ENCODE assay signal across 8 cellular contexts in genomic region chr1:9651565-9652378, GRCh38. TPM values are rescaled to one million over a fixed set of nuclear protein-coding genes. Genes with fewer than 3 reads are reported as not detected.
DNase-seq lines count a peak whose midpoint lies in the region; ATAC-seq, FAIRE-seq and TF ChIP-seq lines count a peak whose summit lies in the region.

PIK3CD (plus strand) TSS chr1:9651731; CDS start chr1:9710456, 58,725 bp downstream.

- H3K27me3 ChIP-seq in H1 (replicated peaks in 1 of 4; ENCODE audit: control insufficient read depth in 3 of 4, extremely low read depth in 1 of 4, insufficient read depth in 3 of 4, low read length in 3 of 4) (peaks cover 5 to 33% (median 29%) of the 10 kb centered on the region in 4 experiments), upper lobe of left lung (peaks cover 0 to 10% (median 8%) of the 10 kb centered on the region in 4 donors)

- no peak within 1 kb of the TSS for H4K5ac ChIP-seq in H1 (ENCODE audit: insufficient read length, low read depth, low read length)

- intact Hi-C loops in activated CD4-positive, alpha-beta memory T cell treated with anti-CD3 and anti-CD28 coated beads for 36 hours (cut with micrococcal nuclease): no loop called here

- H3K4me3 ChIP-seq in H1 (ENCODE audit: extremely low read depth in 1 of 4, insufficient read depth in 2 of 4, low read depth in 3 of 4, low read length in 4 of 4) (peak within 1 kb of the TSS; percentile 52 to 71 (median 58)), upper lobe of left lung (peak within 1 kb of the TSS; percentile 35 to 72 (median 62))

- no peak within 1 kb of the TSS for H3K23ac ChIP-seq in H1 (ENCODE audit: insufficient read length)

- peak within 1 kb of the TSS; percentile 97 for H3K4me3 Mint-ChIP-seq in activated CD4-positive, alpha-beta memory T cell treated with anti-CD3 and anti-CD28 coated beads for 36 hours

- peak within 1 kb of the TSS; percentile 65 to 90 for H3K4me2 ChIP-seq in H1 (ENCODE audit: insufficient read depth in 1 of 2, low read depth in 2 of 2, low read length in 2 of 2)

- peaks cover 39% of the 10 kb centered on the region for H3K4me1 Mint-ChIP-seq in activated CD4-positive, alpha-beta memory T cell treated with anti-CD3 and anti-CD28 coated beads for 36 hours (ENCODE audit: low read depth)

- no peaks in the 10 kb centered on the region for H3K79me2 ChIP-seq in H1 (ENCODE audit: control insufficient read depth in 1 of 2, insufficient read depth in 2 of 2, low read length in 2 of 2)

- H3K4ac ChIP-seq in H1 (replicated peaks; ENCODE audit: insufficient read length, low read depth, low read length): no peak within 1 kb of the TSS

- peak within 1 kb of the TSS in 1 of 4 experiments; percentile 46; a peak in 2 of 7 replicates for H3K9ac ChIP-seq in H1 (replicated peaks in 1 of 4; ENCODE audit: extremely low read depth in 1 of 4, low read depth in 3 of 4, low read length in 3 of 4)

- no peak within 1 kb of the TSS for H3K27ac ChIP-seq in H1 (ENCODE audit: low read depth, low read length)
- H3K27ac ChIP-seq in upper lobe of left lung: peak within 1 kb of the TSS; percentile 82 to 90 (median 90)

- H2BK120ac ChIP-seq in H1 (replicated peaks; ENCODE audit: low read depth, low read length): no peak within 1 kb of the TSS

- no peak for FAIRE-seq in H1 (lab: Jason Lieb, UNC)

- H2AK5ac ChIP-seq in H1 (ENCODE audit: low read depth, low read length): no peak within 1 kb of the TSS

- no peak within 1 kb of the TSS for H2BK12ac ChIP-seq in H1 (ENCODE audit: low read depth, low read length)

- H3K18ac ChIP-seq in H1 (ENCODE audit: extremely low read depth, low read length): peak within 1 kb of the TSS; percentile 9; the same call in 1 of the 2 replicates

- H3K4me1 ChIP-seq in H1 (replicated peaks in 1 of 4; ENCODE audit: control insufficient read depth in 3 of 4, insufficient read depth in 4 of 4, low read length in 3 of 4) (peaks cover 0 to 3% (median 0%) of the 10 kb centered on the region in 4 experiments; a peak in 3 of 7 replicates), upper lobe of left lung (peaks cover 14 to 37% (median 20%) of the 10 kb centered on the region in 4 donors)

- no peak within 1 kb of the TSS for H2BK20ac ChIP-seq in H1 (ENCODE audit: low read length)

- H3K36me3 ChIP-seq in H1 (ENCODE audit: control insufficient read depth in 2 of 4, insufficient read depth in 4 of 4, low read length in 3 of 4) (no peaks in the 10 kb centered on the region), upper lobe of left lung (no peaks in the 10 kb centered on the region)

- no peak for TF ChIP-seq RAD21 in H1 (IDR thresholded peaks at IDR 0.05 in 1 of 2, conservative IDR thresholded peaks at IDR 0.05 in 1 of 2; ENCODE audit: low read depth in 2 of 2, low read length in 2 of 2)

- no peaks in the 10 kb centered on the region for H3K79me1 ChIP-seq in H1 (ENCODE audit: low read depth, low read length)

- H3K14ac ChIP-seq in H1 (ENCODE audit: insufficient read length): no peak within 1 kb of the TSS

- ATAC-seq in upper lobe of left lung (ENCODE audit: low FRiP score in 2 of 2) (peak in 1 of 2 donors; percentile 84), HG02571 (IDR thresholded peaks at IDR 0.05; ENCODE audit: unreplicated experiment) (no peak)

- peaks cover 18% of the 10 kb centered on the region for H3K36me3 Mint-ChIP-seq in activated CD4-positive, alpha-beta memory T cell treated with anti-CD3 and anti-CD28 coated beads for 36 hours

- H3K56ac ChIP-seq in H1 (replicated peaks; ENCODE audit: insufficient read length, low read depth, low read length): no peak within 1 kb of the TSS

- no peak within 1 kb of the TSS for H4K91ac ChIP-seq in H1 (replicated peaks; ENCODE audit: insufficient read length, low read length)

- no peak within 1 kb of the TSS for H2AFZ ChIP-seq in H1 (ENCODE audit: low read length)

- CTCF ChIA-PET in activated CD4-positive, alpha-beta memory T cell treated with anti-CD3 and anti-CD28 coated beads for 36 hours (lab: Charles Lee): interaction anchor here (1.2 to 9.0 kb wide), 8 partner anchors 19 to 73 kb away, joined by 3 to 113 read pairs (median 4); no protein-coding TSS in a partner anchor
- CTCF ChIA-PET in H1 (lab: Charles Lee; ENCODE audit: partially characterized antibody): interaction anchor here (0.7 to 2.6 kb wide), 7 partner anchors 24 to 70 kb away, joined by 3 to 15 read pairs (median 4); no protein-coding TSS in a partner anchor

- no peaks in the 10 kb centered on the region for H4K20me1 ChIP-seq in H1 (replicated peaks in 1 of 2; ENCODE audit: control insufficient read depth in 1 of 2, insufficient read depth in 2 of 2, low read length in 2 of 2)

- DNase-seq in NCI-H82 (lab: John Stamatoyannopoulos, UW): peak; percentile 33
- DNase-seq in NCI-H82 treated with DMSO at 0.1 percent for 48 hours (lab: John Stamatoyannopoulos, UW; ENCODE audit: unreplicated experiment): no peak
- DNase-seq in NCI-H1105 (lab: John Stamatoyannopoulos, UW): peak; percentile 46
- DNase-seq in activated CD4-positive, alpha-beta memory T cell treated with anti-CD3 and anti-CD28 coated beads for 36 hours: peak; percentile 61
- peak in 1 of 2 experiments; percentile 76 for DNase-seq in H1 (ENCODE audit: low read depth in 1 of 2, low spot score in 2 of 2)
- DNase-seq in mucosa of gallbladder (ENCODE audit: low spot score): no peak
- DNase-seq in upper lobe of left lung: peak in 1 of 2 donors; percentile 90

- TF ChIP-seq CTCF in H1 (IDR thresholded peaks at IDR 0.05; ENCODE audit: control extremely low read depth in 1 of 3, insufficient read depth in 1 of 3, low read depth in 1 of 3, low read length in 3 of 3) (no peak), upper lobe of left lung (IDR thresholded peaks at IDR 0.05) (peak in 2 of 6 experiments; percentile 9 to 16)

- 0% methylated on average over 44 of the region's 94 CpGs; no CpG with 5 or more reads in 1 of the 2 experiments for WGBS in H1 (ENCODE audit: extremely low coverage in 1 of 2, insufficient coverage in 1 of 2, insufficient read length in 1 of 2, insufficient replicate concordance in 2 of 2, low coverage in 1 of 2, low lambda C conversion rate in 2 of 2, missing lambda C conversion rate in 1 of 2), 2 experiments
- 1% methylated on average over 8 to 23 of the region's 94 CpGs for WGBS in upper lobe of left lung, 2 donors

- peak within 1 kb of the TSS; percentile 100 for H3K27ac Mint-ChIP-seq in activated CD4-positive, alpha-beta memory T cell treated with anti-CD3 and anti-CD28 coated beads for 36 hours

- H3K9me3 Mint-ChIP-seq in activated CD4-positive, alpha-beta memory T cell treated with anti-CD3 and anti-CD28 coated beads for 36 hours: no peaks in the 10 kb centered on the region

- no peak within 1 kb of the TSS for H2BK5ac ChIP-seq in H1 (ENCODE audit: low read depth, low read length)

- no peaks in the 10 kb centered on the region for H3K9me3 ChIP-seq in H1 (ENCODE audit: insufficient read depth in 2 of 2, low read depth in 1 of 2, low read length in 1 of 2)
- H3K9me3 ChIP-seq in upper lobe of left lung: no peaks in the 10 kb centered on the region

- no peaks in the 10 kb centered on the region for H3K27me3 Mint-ChIP-seq in activated CD4-positive, alpha-beta memory T cell treated with anti-CD3 and anti-CD28 coated beads for 36 hours

- peaks cover 8% of the 10 kb centered on the region for H3K23me2 ChIP-seq in H1 (ENCODE audit: low read depth, low read length)

- H2BK15ac ChIP-seq in H1 (ENCODE audit: low read length): 0 out of 2 replicates have a peak within 1 kb of the TSS, but pooled peaks have one; percentile 40

- peak within 1 kb of the TSS; percentile 63; the same call in 1 of the 2 replicates for H4K8ac ChIP-seq in H1 (ENCODE audit: extremely low read depth, insufficient read depth, low read length)

- POLR2A ChIA-PET in activated CD4-positive, alpha-beta memory T cell treated with anti-CD3 and anti-CD28 coated beads for 36 hours (lab: Charles Lee): interaction anchor here (0.6 to 7.1 kb wide), 5 partner anchors 15 to 136 kb away, joined by 3 to 114 read pairs (median 4); no protein-coding TSS in a partner anchor
- POLR2A ChIA-PET in H1 (lab: Charles Lee; ENCODE audit: partially characterized antibody): interaction anchor here (0.9 to 2.3 kb wide), 4 partner anchors 20 to 64 kb away, joined by 3 to 9 read pairs (median 4); no protein-coding TSS in a partner anchor

- no peak for TF ChIP-seq POLR2A in H1 (IDR thresholded peaks at IDR 0.05; ENCODE audit: control extremely low read depth in 1 of 2, low read depth in 2 of 2, low read length in 2 of 2)
- peak in 1 of 4 donors; percentile 73 for TF ChIP-seq POLR2A in upper lobe of left lung (IDR thresholded peaks at IDR 0.05)

- TF ChIP-seq EP300 in H1 (IDR thresholded peaks at IDR 0.05; ENCODE audit: borderline replicate concordance in 1 of 2, low read depth in 2 of 2, low read length in 2 of 2) (no peak), upper lobe of left lung (IDR thresholded peaks at IDR 0.05) (no peak)

TF ChIP-seq in H1, 55 proteins besides CTCF, POLR2A, EP300 and RAD21 (continues in another document):
- no peak for TF ChIP-seq SIN3A (conservative IDR thresholded peaks at IDR 0.05 in 1 of 2, IDR thresholded peaks at IDR 0.05 in 1 of 2; ENCODE audit: low read depth in 1 of 2, low read length in 2 of 2)
- TF ChIP-seq JUND (IDR thresholded peaks at IDR 0.05; ENCODE audit: low read length): no peak
- TF ChIP-seq YY1 (IDR thresholded peaks at IDR 0.05; ENCODE audit: low read depth, low read length): no peak
- TF ChIP-seq POLR2AphosphoS5 (IDR thresholded peaks at IDR 0.05; ENCODE audit: low read depth, low read length): no peak
- TF ChIP-seq SP4 (IDR thresholded peaks at IDR 0.05; ENCODE audit: low read length): no peak
- peak; percentile 69 for TF ChIP-seq MAX (IDR thresholded peaks at IDR 0.05)

RNA-seq across cellular contexts. Expression of gene PIK3CD, which starts in this region (rescaled TPM):
- 100 to 1,000 TPM; 129 to 138 TPM for total RNA-seq in activated CD4-positive, alpha-beta memory T cell treated with anti-CD3 and anti-CD28 coated beads for 36 hours
- total RNA-seq in H1 (2021; fragmentation: NEBNext Ultra II Directional; extraction: Animal tissue kit (Norgen Biotek cat#: 25700)): 24.1 and 24.8 TPM in 2 replicates
- polyA plus RNA-seq in H1 (2011; rRNA removed): 20.6 and 28.8 TPM in 2 replicates
- polyA plus RNA-seq in H1 (2011; cell fraction: cytosol; rRNA removed): 18.1 TPM
- 46.9 TPM for polyA plus RNA-seq in H1 (2011; cell fraction: nucleus; rRNA removed)
- polyA plus RNA-seq in H1 (2012, experiment 1 of 2): 20.8 to 23.7 TPM (median 22.1 TPM) in 4 replicates
- 14.9 TPM for polyA plus RNA-seq in H1 (2012, experiment 2 of 2)
- 6.2 TPM for polyA plus RNA-seq in H1 (2013, experiment 1 of 2)
- polyA plus RNA-seq in H1 (2013, experiment 2 of 2): 5.9 TPM
- 23.1 and 25.3 TPM in 2 replicates for polyA minus RNA-seq in H1 (2011; rRNA and poly(A)+ RNA removed)
- 17.4 TPM for polyA minus RNA-seq in H1 (2011; cell fraction: cytosol; rRNA and poly(A)+ RNA removed)
- 26.4 TPM for polyA minus RNA-seq in H1 (2011; cell fraction: nucleus; rRNA and poly(A)+ RNA removed)
- total RNA-seq in mucosa of gallbladder (17.6 TPM), upper lobe of left lung (10 to 100 TPM; 19.0 to 56.6 (median 24.2) TPM)

Comparison
In these comparisons a context has a peak if more than half of its experiments do, and no peak if none do; other contexts are left out.
1. DNase-seq: peak in NCI-H82 (single experiment), NCI-H1105 (single experiment) and activated CD4-positive, alpha-beta memory T cell treated with anti-CD3 and anti-CD28 coated beads for 36 hours (single experiment); none in NCI-H82 treated with DMSO at 0.1 percent for 48 hours (single experiment) and mucosa of gallbladder (single experiment).